Comparison of ENCODE assay signal across 17 cellular contexts in the genomic region with DNA sequence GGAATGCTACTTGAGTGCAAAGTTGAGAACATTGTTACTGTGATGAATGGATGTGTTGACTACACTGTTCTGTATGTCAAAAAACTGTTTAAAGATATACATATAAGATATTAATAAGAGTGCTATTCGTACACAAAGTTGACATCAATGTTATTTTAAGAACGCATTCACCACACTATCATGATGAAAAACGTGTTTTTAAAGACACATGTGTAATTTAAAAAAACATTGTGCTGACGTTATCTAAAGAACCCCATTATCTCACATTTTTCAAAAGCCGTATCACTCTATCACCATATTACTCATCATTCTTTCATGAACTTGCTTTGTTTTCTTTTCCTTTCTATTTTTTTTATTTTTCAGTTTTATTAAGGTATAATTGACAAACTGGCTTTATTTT.
"Had no signal": no experiment of that assay in that cellular context is flagged by ENCODE, and none has a peak within 500 bp of the region (broad histone marks: within the 10 kb centered on the region; RNA-seq: fewer than 3 reads in every experiment).

No MANE protein-coding gene starts in this region.

- H3K36me3 ChIP-seq: sigmoid colon had no signal

- H3K27me3 Mint-ChIP-seq: activated CD4-positive, alpha-beta T cell treated with anti-CD3 and anti-CD28 coated beads, Interleukin-2, amount 10 ng/mL, durations not matched to agents 7 days and 5 days; activated naive CD4-positive, alpha-beta T cell treated with anti-CD3 and anti-CD28 coated beads, Interleukin-2, amount 10 ng/mL, durations not matched to agents 7 days and 5 days; activated T-helper 17 cell treated with anti-CD3 and anti-CD28 coated beads, Interleukin-2, amount 50 U/mL, for 72 hours; T-helper 17 cell had no signal

- H3K27me3 ChIP-seq: dorsolateral prefrontal cortex, sigmoid colon had no signal

- H3K4me3 ChIP-seq: body of pancreas, dorsolateral prefrontal cortex, psoas muscle, sigmoid colon had no signal

- H3K4me3 Mint-ChIP-seq: activated CD4-positive, alpha-beta T cell treated with anti-CD3 and anti-CD28 coated beads, Interleukin-2, amount 10 ng/mL, durations not matched to agents 7 days and 5 days; activated naive CD4-positive, alpha-beta T cell treated with anti-CD3 and anti-CD28 coated beads, Interleukin-2, amount 10 ng/mL, durations not matched to agents 7 days and 5 days; activated T-helper 17 cell treated with anti-CD3 and anti-CD28 coated beads, Interleukin-2, amount 50 U/mL, for 72 hours; immature natural killer cell; nephron; T-helper 17 cell had no signal

- DNase-seq: activated CD4-positive, alpha-beta T cell treated with anti-CD3 and anti-CD28 coated beads, Interleukin-2, amount 10 ng/mL, durations not matched to agents 7 days and 5 days; activated CD4-positive, CD25-positive, alpha-beta regulatory T cell; activated naive CD4-positive, alpha-beta T cell treated with anti-CD3 and anti-CD28 coated beads, Interleukin-2, amount 10 ng/mL, durations not matched to agents 7 days and 5 days; activated T-cell treated with anti-CD3 and anti-CD28 coated beads for 4 hours; body of pancreas; cerebellar nuclear complex; dorsolateral prefrontal cortex; glutamatergic neuron; immature natural killer cell; psoas muscle; sigmoid colon; stimulated activated CD4-positive, alpha-beta T cell treated with anti-CD3 and anti-CD28 coated beads, Interleukin-2, amount 100 ng/mL, for 48 hours; stimulated activated naive CD4-positive, alpha-beta T cell treated with Interleukin-2 at 50 U/mL for 16 hours; T-helper 17 cell had no signal

- ATAC-seq: activated T-helper 17 cell treated with anti-CD3 and anti-CD28 coated beads, Interleukin-2, amount 50 U/mL, for 72 hours; body of pancreas; psoas muscle; T-helper 17 cell had no signal

- H3K4me1 ChIP-seq: body of pancreas, psoas muscle, sigmoid colon had no signal

- H3K9me3 Mint-ChIP-seq: activated CD4-positive, alpha-beta T cell treated with anti-CD3 and anti-CD28 coated beads, Interleukin-2, amount 10 ng/mL, durations not matched to agents 7 days and 5 days; activated naive CD4-positive, alpha-beta T cell treated with anti-CD3 and anti-CD28 coated beads, Interleukin-2, amount 10 ng/mL, durations not matched to agents 7 days and 5 days; nephron had no signal

- H3K4me1 Mint-ChIP-seq: activated CD4-positive, alpha-beta T cell treated with anti-CD3 and anti-CD28 coated beads, Interleukin-2, amount 10 ng/mL, durations not matched to agents 7 days and 5 days; activated naive CD4-positive, alpha-beta T cell treated with anti-CD3 and anti-CD28 coated beads, Interleukin-2, amount 10 ng/mL, durations not matched to agents 7 days and 5 days; activated T-helper 17 cell treated with anti-CD3 and anti-CD28 coated beads, Interleukin-2, amount 50 U/mL, for 72 hours; immature natural killer cell; T-helper 17 cell had no signal

- H3K36me3 Mint-ChIP-seq: activated naive CD4-positive, alpha-beta T cell treated with anti-CD3 and anti-CD28 coated beads, Interleukin-2, amount 10 ng/mL, durations not matched to agents 7 days and 5 days had no signal

- H3K9me3 ChIP-seq: body of pancreas, psoas muscle had no signal

- H3K27ac ChIP-seq: body of pancreas, dorsolateral prefrontal cortex, psoas muscle, sigmoid colon had no signal

- H3K27ac Mint-ChIP-seq: activated CD4-positive, alpha-beta T cell treated with anti-CD3 and anti-CD28 coated beads, Interleukin-2, amount 10 ng/mL, durations not matched to agents 7 days and 5 days; activated naive CD4-positive, alpha-beta T cell treated with anti-CD3 and anti-CD28 coated beads, Interleukin-2, amount 10 ng/mL, durations not matched to agents 7 days and 5 days; activated T-helper 17 cell treated with anti-CD3 and anti-CD28 coated beads, Interleukin-2, amount 50 U/mL, for 72 hours; immature natural killer cell; T-helper 17 cell had no signal

- FAIRE-seq: TTC549 had no signal
